15 cellular contexts compared by ENCODE assay signal in the genomic region with DNA sequence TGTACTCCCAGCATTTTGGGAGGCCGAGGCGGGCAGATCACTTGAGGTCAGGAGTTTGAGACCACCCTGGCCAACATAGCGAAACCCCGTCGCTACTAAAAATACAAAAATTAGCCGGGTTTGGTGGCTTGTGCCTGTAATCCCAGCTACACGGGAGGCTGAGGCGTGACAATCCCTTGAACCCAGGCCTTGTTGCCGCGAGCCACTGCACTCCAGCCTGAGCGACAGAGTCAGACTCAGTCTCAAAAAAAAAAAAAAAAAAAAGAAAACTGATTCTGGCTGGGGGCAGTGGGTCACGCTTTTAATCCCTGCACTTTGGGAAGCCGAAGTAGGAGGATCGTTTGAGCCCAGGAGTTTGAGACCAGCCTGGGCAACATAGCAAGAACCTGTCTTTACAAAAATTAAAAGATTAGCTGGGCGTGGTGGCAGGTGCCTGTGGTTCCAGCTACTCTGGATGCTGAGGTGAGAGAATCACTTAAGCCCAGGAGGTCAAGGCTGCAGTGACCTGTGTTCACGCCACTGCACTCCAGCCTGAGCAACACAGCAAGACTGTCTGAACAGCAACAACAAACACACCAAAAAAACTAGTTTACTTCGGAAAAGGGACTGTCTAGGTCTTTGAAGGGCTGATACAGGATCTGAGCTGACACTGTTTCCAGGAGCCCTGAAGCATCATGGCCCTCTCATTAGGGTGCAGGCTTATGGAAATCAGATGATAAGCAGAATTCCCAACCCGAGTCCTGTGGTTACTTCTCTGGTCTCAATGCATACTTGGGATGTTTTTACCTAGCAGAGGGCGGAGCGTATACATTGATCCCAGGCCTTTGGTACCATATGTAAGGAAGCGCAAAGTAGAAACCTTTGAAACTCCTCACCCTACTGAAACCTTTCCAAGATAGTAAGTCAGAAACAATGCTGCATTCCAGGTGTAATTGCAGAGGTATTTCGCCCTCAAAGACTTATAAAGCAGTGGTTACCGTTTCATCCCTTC. TPM values are rescaled to one million over a fixed set of nuclear protein-coding genes. Genes with fewer than 3 reads are reported as not detected.
DNase-seq lines count a peak whose midpoint lies in the region; ATAC-seq, FAIRE-seq and TF ChIP-seq lines count a peak whose summit lies in the region.
"Had no signal": no experiment of that assay in that cellular context is flagged by ENCODE, and none has a peak within 500 bp of the region (broad histone marks: within the 10 kb centered on the region; RNA-seq: fewer than 3 reads in every experiment).

No MANE protein-coding gene starts in this region.

- intact Hi-C loops in left ventricle myocardium inferior (cut with micrococcal nuclease), result no loop called here
- intact Hi-C loops in Right ventricle myocardium inferior (cut with DNase I), result loop anchor here (5.0 kb wide), 1 partner anchor 77 kb away; a partner anchor contains a TSS
- intact Hi-C loops in activated B cell treated with CpG ODN at 0.5 μM for 24 hours (cut with micrococcal nuclease), result no loop called here
- intact Hi-C loops in upper lobe of right lung (cut with DNase I), result no loop called here

- peaks cover 38% of the 10 kb centered on the region for H3K4me1 ChIP-seq in left ventricle myocardium inferior
- peaks cover 12% of the 10 kb centered on the region for H3K4me1 ChIP-seq in keratinocyte (ENCODE audit: control insufficient read depth, extremely low read depth, insufficient read depth, low read length)
- H3K4me1 ChIP-seq in upper lobe of right lung, result peaks cover 13% of the 10 kb centered on the region

- no peaks in the 10 kb centered on the region for H3K9me1 ChIP-seq in keratinocyte (ENCODE audit: control insufficient read depth, extremely low read depth, insufficient read depth, low read length)

- CTCF ChIA-PET in activated B cell treated with CpG ODN at 0.5 μM for 24 hours (lab: Charles Lee), result interaction anchor here (0.5 to 0.9 kb wide), 2 partner anchors 21 to 87 kb away, joined by 3 to 4 read pairs; a partner anchor contains a TSS

- no peak overlapping the region for H2AFZ ChIP-seq in keratinocyte (ENCODE audit: control insufficient read depth, low read length)

- peak overlapping the region; percentile 95 for H3K9ac ChIP-seq in keratinocyte (ENCODE audit: control insufficient read depth, extremely low read depth, insufficient read depth, low read length)

- no peaks in the 10 kb centered on the region for H4K20me1 ChIP-seq in keratinocyte (ENCODE audit: control insufficient read depth, extremely low read depth, insufficient read depth, low read length)

- H3K27ac ChIP-seq in left ventricle myocardium inferior (replicated peaks) (no peak overlapping the region), keratinocyte (ENCODE audit: control insufficient read depth, insufficient read depth, low read length) (no peak overlapping the region), upper lobe of right lung (no peak overlapping the region)

- H3K4me3 ChIP-seq in left ventricle myocardium inferior (peak overlapping the region; percentile 83), keratinocyte (ENCODE audit: control insufficient read depth in 2 of 3, extremely low read depth in 1 of 3, insufficient read depth in 2 of 3, low read depth in 1 of 3, low read length in 3 of 3) (peak overlapping the region in 1 of 3 experiments; percentile 94), upper lobe of right lung (no peak overlapping the region)

- H3K9me3 ChIP-seq in left ventricle myocardium inferior (replicated peaks) (no peaks in the 10 kb centered on the region), keratinocyte (ENCODE audit: control insufficient read depth, low read depth, low read length) (no peaks in the 10 kb centered on the region), upper lobe of right lung (no peaks in the 10 kb centered on the region)
- H3K9me3 ChIP-seq: breast epithelium had no signal

- H3K4me2 ChIP-seq in keratinocyte (ENCODE audit: control insufficient read depth, extremely low read depth, insufficient read depth, low read depth, low read length), result peak overlapping the region; percentile 96

- TF ChIP-seq CTCF in left ventricle myocardium inferior (IDR thresholded peaks at IDR 0.05; ENCODE audit: borderline replicate concordance), result no peak
- no peak for TF ChIP-seq CTCF in activated B cell treated with CpG ODN at 0.5 μM for 24 hours (IDR thresholded peaks at IDR 0.05)
- no peak for TF ChIP-seq CTCF in keratinocyte (optimal IDR thresholded peaks at IDR 0.05 in 1 of 3, IDR thresholded peaks at IDR 0.05 in 1 of 3, conservative IDR thresholded peaks at IDR 0.05 in 1 of 3; ENCODE audit: extremely low read depth in 1 of 3, insufficient read depth in 2 of 3, low read length in 3 of 3)
- TF ChIP-seq CTCF in upper lobe of right lung (IDR thresholded peaks at IDR 0.05), result no peak

- no peaks in the 10 kb centered on the region for H3K27me3 Mint-ChIP-seq in activated B cell treated with CpG ODN at 0.5 μM for 24 hours

- H3K27ac Mint-ChIP-seq in activated B cell treated with CpG ODN at 0.5 μM for 24 hours, result no peak overlapping the region

- POLR2A ChIA-PET in activated B cell treated with CpG ODN at 0.5 μM for 24 hours (lab: Charles Lee), result interaction anchor here (0.7 to 3.6 kb wide), 4 partner anchors 10 to 57 kb away, joined by 3 to 101 read pairs (median 11); a partner anchor contains a TSS

- dilution Hi-C loops in keratinocyte (cut with MboI; ENCODE audit: extremely low pct_ligation_motif_present, low sequenced_read_pairs), result no loop called here

- DNase-seq in left ventricle myocardium inferior (no peak), Right ventricle myocardium inferior (ENCODE audit: missing footprints) (no peak), activated B cell treated with CpG ODN at 0.5 μM for 24 hours (no peak), keratinocyte (ENCODE audit: low read depth, low spot score) (no peak), upper lobe of right lung (peak; percentile 40), T-helper 9 cell (no peak)
- DNase-seq in effector CD4-positive, alpha-beta T cell, result no peak
- DNase-seq: C1 segment of cervical spinal cord; NCI-H345; SHP77 treated with DMSO at 0.1 percent for 48 hours; stimulated activated CD4-positive, alpha-beta T cell treated with anti-CD3 and anti-CD28 coated beads, Interleukin-2, amount 100 ng/mL, for 24 hours had no signal

- peaks cover 15% of the 10 kb centered on the region for H3K79me2 ChIP-seq in keratinocyte (ENCODE audit: control insufficient read depth, insufficient read depth, low read length)

- H3K4me3 Mint-ChIP-seq in activated B cell treated with CpG ODN at 0.5 μM for 24 hours, result peak overlapping the region; percentile 87

- FAIRE-seq in keratinocyte (lab: Jason Lieb, UNC), result peak; percentile 52
- FAIRE-seq: islet of Langerhans had no signal

- ATAC-seq in Right ventricle myocardium inferior, result no peak
- no peak for ATAC-seq in activated B cell treated with CpG ODN at 0.5 μM for 24 hours (ENCODE audit: low read depth)
- no peak for ATAC-seq in upper lobe of right lung
- no peak for ATAC-seq in GM21723 (IDR thresholded peaks at IDR 0.05; ENCODE audit: unreplicated experiment)

- H3K27me3 ChIP-seq in left ventricle myocardium inferior (ENCODE audit: low read depth), result no peaks in the 10 kb centered on the region
- no peaks in the 10 kb centered on the region for H3K27me3 ChIP-seq in keratinocyte (ENCODE audit: control insufficient read depth, extremely low read depth, insufficient read depth, low read length)
- H3K27me3 ChIP-seq in upper lobe of right lung, result no peaks in the 10 kb centered on the region
- H3K27me3 ChIP-seq: breast epithelium had no signal

- peaks cover 26% of the 10 kb centered on the region for H3K4me1 Mint-ChIP-seq in activated B cell treated with CpG ODN at 0.5 μM for 24 hours

- H3K36me3 Mint-ChIP-seq in activated B cell treated with CpG ODN at 0.5 μM for 24 hours (ENCODE audit: low read depth), result peaks cover 13% of the 10 kb centered on the region

- no peaks in the 10 kb centered on the region for H3K9me3 Mint-ChIP-seq in activated B cell treated with CpG ODN at 0.5 μM for 24 hours

- H3K36me3 ChIP-seq in left ventricle myocardium inferior (peaks cover 12% of the 10 kb centered on the region), keratinocyte (ENCODE audit: control insufficient read depth in 2 of 2, extremely low read depth in 1 of 2, insufficient read depth in 2 of 2, low read length in 2 of 2) (peaks cover 1 to 6% of the 10 kb centered on the region in 2 experiments), upper lobe of right lung (no peaks in the 10 kb centered on the region)
- H3K36me3 ChIP-seq: breast epithelium had no signal

RNA-seq across cellular contexts. Expression of a gene that starts 1.8 kb away (rescaled TPM):
- 36.0 TPM for total RNA-seq in left ventricle myocardium inferior
- 37.8 TPM for total RNA-seq in Right ventricle myocardium inferior
- total RNA-seq in activated B cell treated with CpG ODN at 0.5 μM for 24 hours, result 138 and 158 TPM in 2 replicates
- polyA plus RNA-seq in keratinocyte, result 39.5 to 54.9 TPM (median 49.0 TPM) in 3 replicates
- polyA plus RNA-seq in keratinocyte (2011; ENCODE audit: low read depth), result 41.2 TPM
- polyA plus RNA-seq in keratinocyte (2011; cell fraction: cytosol; rRNA removed), result 14.7 and 15.3 TPM in 2 replicates
- polyA plus RNA-seq in keratinocyte (2011; cell fraction: nucleus; rRNA removed), result 190 TPM in 2 replicates
- polyA plus RNA-seq in keratinocyte (2012; ENCODE audit: low replicate concordance), result 28.2 and 32.2 TPM in 2 replicates
- 12.1 to 18.8 TPM (median 14.1 TPM) in 3 replicates for polyA minus RNA-seq in keratinocyte
- 10.7 TPM for polyA minus RNA-seq in keratinocyte (2011; cell fraction: cytosol; rRNA and poly(A)+ RNA removed)
- polyA minus RNA-seq in keratinocyte (2011; cell fraction: nucleus; rRNA and poly(A)+ RNA removed), result 11.4 and 17.1 TPM in 2 replicates
- 66.7 TPM for total RNA-seq in upper lobe of right lung

RNA-seq across cellular contexts. Expression of a gene that starts 6.2 kb away (rescaled TPM):
- total RNA-seq in left ventricle myocardium inferior (394 TPM), Right ventricle myocardium inferior (370 TPM), activated B cell treated with CpG ODN at 0.5 μM for 24 hours (32.2 and 33.5 TPM in 2 replicates), upper lobe of right lung (12.7 TPM)
- 10.2 to 14.6 TPM (median 11.0 TPM) in 3 replicates for polyA plus RNA-seq in keratinocyte
- 8.1 TPM for polyA plus RNA-seq in keratinocyte (2011; ENCODE audit: low read depth)
- polyA plus RNA-seq in keratinocyte (2011; cell fraction: cytosol; rRNA removed), result 2.4 and 2.9 TPM in 2 replicates
- 73.1 and 83.0 TPM in 2 replicates for polyA plus RNA-seq in keratinocyte (2011; cell fraction: nucleus; rRNA removed)
- 7.1 and 24.2 TPM in 2 replicates for polyA plus RNA-seq in keratinocyte (2012; ENCODE audit: low replicate concordance)
- polyA minus RNA-seq in keratinocyte, result 3.3 to 11.9 TPM (median 6.7 TPM) in 3 replicates
- polyA minus RNA-seq in keratinocyte (2011; cell fraction: cytosol; rRNA and poly(A)+ RNA removed), result 3.3 TPM
- 8.8 and 13.7 TPM in 2 replicates for polyA minus RNA-seq in keratinocyte (2011; cell fraction: nucleus; rRNA and poly(A)+ RNA removed)

RNA-seq across cellular contexts. Expression of a gene that starts 16.2 kb away (rescaled TPM):
- total RNA-seq in left ventricle myocardium inferior (0.33 TPM), Right ventricle myocardium inferior (0.57 TPM), activated B cell treated with CpG ODN at 0.5 μM for 24 hours (0.18 and 0.20 TPM in 2 replicates), upper lobe of right lung (2.6 TPM)
- 0.29 to 1.0 TPM (median 0.31 TPM) in 3 replicates for polyA plus RNA-seq in keratinocyte
- 0.21 TPM for polyA plus RNA-seq in keratinocyte (2011; ENCODE audit: low read depth)
- polyA plus RNA-seq in keratinocyte (2011; cell fraction: cytosol; rRNA removed), result 0.33 and 0.90 TPM in 2 replicates
- polyA plus RNA-seq in keratinocyte (2011; cell fraction: nucleus; rRNA removed), result 1.6 and 2.5 TPM in 2 replicates
- polyA plus RNA-seq in keratinocyte (2012; ENCODE audit: low replicate concordance), result 0.68 and 0.85 TPM in 2 replicates
- 0.29 to 1.9 TPM (median 1.2 TPM) in 3 replicates for polyA minus RNA-seq in keratinocyte
- 1.5 TPM for polyA minus RNA-seq in keratinocyte (2011; cell fraction: cytosol; rRNA and poly(A)+ RNA removed)
- 2.6 and 2.8 TPM in 2 replicates for polyA minus RNA-seq in keratinocyte (2011; cell fraction: nucleus; rRNA and poly(A)+ RNA removed)

RNA-seq across cellular contexts. Expression of a gene that starts 21.7 kb away (rescaled TPM):
- total RNA-seq in left ventricle myocardium inferior, result not detected
- total RNA-seq in Right ventricle myocardium inferior, result not detected
- not detected in 2 replicates for total RNA-seq in activated B cell treated with CpG ODN at 0.5 μM for 24 hours
- polyA plus RNA-seq in keratinocyte, result 0.17 to 0.36 TPM in 2 of 3 replicates, not detected in the other
- 3.3 TPM for polyA plus RNA-seq in keratinocyte (2011; ENCODE audit: low read depth)
- 0.55 and 0.82 TPM in 2 replicates for polyA plus RNA-seq in keratinocyte (2011; cell fraction: cytosol; rRNA removed)
- polyA plus RNA-seq in keratinocyte (2011; cell fraction: nucleus; rRNA removed), result 1.1 TPM in 1 of 2 replicates, not detected in the other
- polyA plus RNA-seq in keratinocyte (2012; ENCODE audit: low replicate concordance), result 0.92 TPM in 1 of 2 replicates, not detected in the other
- not detected in 3 replicates for polyA minus RNA-seq in keratinocyte
- not detected for polyA minus RNA-seq in keratinocyte (2011; cell fraction: cytosol; rRNA and poly(A)+ RNA removed)
- polyA minus RNA-seq in keratinocyte (2011; cell fraction: nucleus; rRNA and poly(A)+ RNA removed), result not detected in 2 replicates
- total RNA-seq in upper lobe of right lung, result not detected
- total RNA-seq: breast epithelium, omental fat pad had no signal

RNA-seq across cellular contexts. Expression of a gene that starts 38.7 kb away (rescaled TPM):
- total RNA-seq in left ventricle myocardium inferior (not detected), Right ventricle myocardium inferior (not detected), activated B cell treated with CpG ODN at 0.5 μM for 24 hours (4.9 and 5.2 TPM in 2 replicates), upper lobe of right lung (0.69 TPM)
- 0.01 to 0.08 TPM in 2 of 3 replicates, not detected in the other for polyA plus RNA-seq in keratinocyte
- not detected for polyA plus RNA-seq in keratinocyte (2011; ENCODE audit: low read depth)
- 0.01 and 0.06 TPM in 2 replicates for polyA plus RNA-seq in keratinocyte (2011; cell fraction: cytosol; rRNA removed)
- 0.19 and 0.45 TPM in 2 replicates for polyA plus RNA-seq in keratinocyte (2011; cell fraction: nucleus; rRNA removed)
- polyA plus RNA-seq in keratinocyte (2012; ENCODE audit: low replicate concordance), result 0.02 and 0.85 TPM in 2 replicates
- 0.07 to 0.10 TPM in 2 of 3 replicates, not detected in the other for polyA minus RNA-seq in keratinocyte
- not detected for polyA minus RNA-seq in keratinocyte (2011; cell fraction: cytosol; rRNA and poly(A)+ RNA removed)
- polyA minus RNA-seq in keratinocyte (2011; cell fraction: nucleus; rRNA and poly(A)+ RNA removed), result 0.16 and 0.32 TPM in 2 replicates

Comparison
In these comparisons a context has a peak if more than half of its experiments do, and no peak if none do; other contexts are left out.
1. RNA of a gene that starts 6.2 kb away (total RNA-seq): 394 TPM in left ventricle myocardium inferior (single experiment) and 370 TPM in Right ventricle myocardium inferior (single experiment); 32.2 to 33.5 TPM in activated B cell treated with CpG ODN at 0.5 μM for 24 hours and 12.7 TPM in upper lobe of right lung (single experiment); every median in the first group is over 10 times any median in the second.